Comparison of ENCODE assay signal across 31 cellular contexts in genomic region chr9:37559855-37560592, GRCh38.
"Had no signal": no experiment of that assay in that cellular context is flagged by ENCODE, and none has a peak within 500 bp of the region (broad histone marks: within the 10 kb centered on the region; RNA-seq: fewer than 3 reads in every experiment).

No MANE protein-coding gene starts in this region.

- ATAC-seq: activated naive CD8-positive, alpha-beta T cell treated with anti-CD3 and anti-CD28 coated beads, Interleukin-2, amount 50 U/mL, for 24 hours; activated T-cell treated with anti-CD3 and anti-CD28 coated beads, Interleukin-2, amount 50 U/mL, for 72 hours; body of pancreas; gastroesophageal sphincter had no signal

- H3K27ac Mint-ChIP-seq: activated CD4-positive, alpha-beta memory T cell treated with anti-CD3 and anti-CD28 coated beads, Interleukin-2, amount 10 ng/mL, durations not matched to agents 7 days and 5 days; activated CD4-positive, alpha-beta T cell treated with anti-CD3 and anti-CD28 coated beads, Interleukin-2, amount 10 ng/mL, durations not matched to agents 7 days and 5 days; activated naive CD8-positive, alpha-beta T cell; activated naive CD8-positive, alpha-beta T cell treated with anti-CD3 and anti-CD28 coated beads, Interleukin-2, amount 50 U/mL, for 24 hours; activated T-cell treated with anti-CD3 and anti-CD28 coated beads, Interleukin-2, amount 50 U/mL, for 24 hours; activated T-cell treated with anti-CD3 and anti-CD28 coated beads, Interleukin-2, amount 50 U/mL, for 72 hours had no signal

- DNase-seq: activated CD4-positive, alpha-beta memory T cell treated with anti-CD3 and anti-CD28 coated beads, Interleukin-2, amount 10 ng/mL, durations not matched to agents 7 days and 5 days; activated CD4-positive, alpha-beta T cell treated with anti-CD3 and anti-CD28 coated beads for 1 hour; activated CD4-positive, alpha-beta T cell treated with anti-CD3 and anti-CD28 coated beads for 4 hours; activated CD4-positive, alpha-beta T cell treated with anti-CD3 and anti-CD28 coated beads, Interleukin-2, amount 10 ng/mL, durations not matched to agents 7 days and 5 days; activated CD4-positive, alpha-beta T cell treated with anti-CD3 and anti-CD28 coated beads, Interleukin-2, amount 50 U/mL, for 4 hours; activated CD8-positive, alpha-beta memory T cell treated with anti-CD3 and anti-CD28 coated beads, Interleukin-2, amount 50 U/mL, for 48 hours; activated gamma-delta T cell treated with Interleukin-2 at 50 U/mL for 16 hours; activated naive CD4-positive, alpha-beta T cell treated with anti-CD3 and anti-CD28 coated beads, Interleukin-2, amount 50 U/mL, for 16 hours; activated naive CD4-positive, alpha-beta T cell treated with Interleukin-2 at 50 U/mL for 16 hours; activated naive CD8-positive, alpha-beta T cell treated with anti-CD3 and anti-CD28 coated beads, Interleukin-2, amount 50 U/mL, for 24 hours; activated T-cell treated with anti-CD3 and anti-CD28 coated beads for 4 hours; activated T-cell treated with anti-CD3 and anti-CD28 coated beads, Interleukin-2, amount 50 U/mL, for 24 hours; activated T-cell treated with anti-CD3 and anti-CD28 coated beads, Interleukin-2, amount 50 U/mL, for 72 hours; adrenal gland; amygdala; aorta; body of pancreas; caudate nucleus; cortex of kidney; dermis blood vessel endothelial cell; effector CD8-positive, alpha-beta T cell; esophagus squamous epithelium; foreskin melanocyte; head of caudate nucleus; T-helper 2 cell had no signal

- H3K27me3 Mint-ChIP-seq: activated CD4-positive, alpha-beta memory T cell treated with anti-CD3 and anti-CD28 coated beads, Interleukin-2, amount 10 ng/mL, durations not matched to agents 7 days and 5 days; activated CD4-positive, alpha-beta T cell treated with anti-CD3 and anti-CD28 coated beads, Interleukin-2, amount 10 ng/mL, durations not matched to agents 7 days and 5 days; activated naive CD8-positive, alpha-beta T cell; activated naive CD8-positive, alpha-beta T cell treated with anti-CD3 and anti-CD28 coated beads, Interleukin-2, amount 50 U/mL, for 24 hours; activated T-cell treated with anti-CD3 and anti-CD28 coated beads, Interleukin-2, amount 50 U/mL, for 24 hours had no signal

- H3K4me1 Mint-ChIP-seq: activated CD4-positive, alpha-beta memory T cell treated with anti-CD3 and anti-CD28 coated beads, Interleukin-2, amount 10 ng/mL, durations not matched to agents 7 days and 5 days; activated CD4-positive, alpha-beta T cell treated with anti-CD3 and anti-CD28 coated beads, Interleukin-2, amount 10 ng/mL, durations not matched to agents 7 days and 5 days had no signal

- H3K9me3 ChIP-seq: adrenal gland, gastroesophageal sphincter had no signal

- H3K36me3 ChIP-seq: adrenal gland had no signal

- H3K4me3 ChIP-seq: adrenal gland, body of pancreas, esophagus squamous epithelium, gastroesophageal sphincter had no signal

- H3K4me1 ChIP-seq: adrenal gland, esophagus squamous epithelium, gastroesophageal sphincter had no signal

- FAIRE-seq: colon, endometrium, endothelial cell of umbilical vein had no signal

- H3K4me3 Mint-ChIP-seq: activated CD4-positive, alpha-beta memory T cell treated with anti-CD3 and anti-CD28 coated beads, Interleukin-2, amount 10 ng/mL, durations not matched to agents 7 days and 5 days; activated CD4-positive, alpha-beta T cell treated with anti-CD3 and anti-CD28 coated beads, Interleukin-2, amount 10 ng/mL, durations not matched to agents 7 days and 5 days; activated naive CD8-positive, alpha-beta T cell; activated naive CD8-positive, alpha-beta T cell treated with anti-CD3 and anti-CD28 coated beads, Interleukin-2, amount 50 U/mL, for 24 hours; activated T-cell treated with anti-CD3 and anti-CD28 coated beads, Interleukin-2, amount 50 U/mL, for 24 hours; activated T-cell treated with anti-CD3 and anti-CD28 coated beads, Interleukin-2, amount 50 U/mL, for 72 hours had no signal

- H3K27ac ChIP-seq: adrenal gland, body of pancreas, epithelial cell of prostate, esophagus squamous epithelium, gastroesophageal sphincter had no signal

- H3K27me3 ChIP-seq: adrenal gland, body of pancreas, esophagus squamous epithelium, gastroesophageal sphincter had no signal
